8 cellular contexts compared by ENCODE assay signal in genomic region chr14:75660630-75661498, GRCh38. TPM values are rescaled to one million over a fixed set of nuclear protein-coding genes. Genes with fewer than 3 reads are reported as not detected.
A peak's percentile ranks its signal among the peaks of the same experiment; 100 is the strongest.
DNase-seq lines count a peak whose midpoint lies in the region; ATAC-seq lines count a peak whose summit lies in the region.

Gene ERG28, minus strand, starts transcription at chr14:75660876. Its CDS starts 3,374 bp downstream, at chr14:75657502.
Gene TTLL5, plus strand, starts transcription at chr14:75661246. Its CDS starts 1,904 bp downstream, at chr14:75663150.

- ATAC-seq in GM21381 (IDR thresholded peaks at IDR 0.05; ENCODE audit: unreplicated experiment) = peak; percentile 94
- peak; percentile 98 for ATAC-seq in activated CD8-positive, alpha-beta memory T cell treated with anti-CD3 and anti-CD28 coated beads, Interleukin-2, amount 10 ng/mL, durations not matched to agents 7 days and 5 days

- no peak within 1 kb of the TSS for H2AK5ac ChIP-seq in mesenchymal stem cell (ENCODE audit: low read length, severe bottlenecking)

- no peak within 1 kb of the TSS for H4K91ac ChIP-seq in mesenchymal stem cell (ENCODE audit: low read length)

- H3K4me3 Mint-ChIP-seq in activated CD8-positive, alpha-beta memory T cell treated with anti-CD3 and anti-CD28 coated beads, Interleukin-2, amount 10 ng/mL, durations not matched to agents 7 days and 5 days = peak within 1 kb of the TSS; percentile 98

- peak within 1 kb of the TSS; percentile 85 for H3K9ac ChIP-seq in NT2/D1 (ENCODE audit: insufficient read length, low read depth)
- H3K9ac ChIP-seq in endocrine pancreas (ENCODE audit: control insufficient read depth, insufficient read depth, low read length) = peak within 1 kb of the TSS; percentile 85
- H3K9ac ChIP-seq in mesenchymal stem cell (ENCODE audit: low read length) = peak within 1 kb of the TSS; percentile 94

- H3K27ac Mint-ChIP-seq in activated CD8-positive, alpha-beta memory T cell treated with anti-CD3 and anti-CD28 coated beads, Interleukin-2, amount 10 ng/mL, durations not matched to agents 7 days and 5 days = peak within 1 kb of the TSS; percentile 94

- H3K9me3 Mint-ChIP-seq in activated CD8-positive, alpha-beta memory T cell treated with anti-CD3 and anti-CD28 coated beads, Interleukin-2, amount 10 ng/mL, durations not matched to agents 7 days and 5 days (ENCODE audit: low read depth) = no peaks in the 10 kb centered on the region

- H3K18ac ChIP-seq in mesenchymal stem cell (ENCODE audit: low read depth in 1 of 2, low read length in 2 of 2) = peak within 1 kb of the TSS; percentile 61 to 77

- H3K27ac ChIP-seq in mesenchymal stem cell (ENCODE audit: low read length, poor library complexity, severe bottlenecking) = peak within 1 kb of the TSS; percentile 72

- H3K4ac ChIP-seq in mesenchymal stem cell (ENCODE audit: low read depth in 1 of 2, low read length in 2 of 2) = peak within 1 kb of the TSS in 1 of 2 experiments; percentile 40

- peak within 1 kb of the TSS; percentile 83 for H4K8ac ChIP-seq in mesenchymal stem cell (ENCODE audit: low read length)

- H3K4me2 ChIP-seq in mesenchymal stem cell (ENCODE audit: low read length, poor library complexity, severe bottlenecking) = peak within 1 kb of the TSS; percentile 83

- peaks cover 6% of the 10 kb centered on the region for H3K36me3 Mint-ChIP-seq in activated CD8-positive, alpha-beta memory T cell treated with anti-CD3 and anti-CD28 coated beads, Interleukin-2, amount 10 ng/mL, durations not matched to agents 7 days and 5 days

- DNase-seq in COR-L47 (lab: John Stamatoyannopoulos, UW) = peak; percentile 99
- DNase-seq in HUDEP-2 (lab: John Stamatoyannopoulos, UW; ENCODE audit: unreplicated experiment in 76 of 76) = peak; percentile 22 to 99 (median 96)
- peak; percentile 94 for DNase-seq in NT2/D1 (ENCODE audit: low read depth, low spot score)
- peak; percentile 99 for DNase-seq in activated CD8-positive, alpha-beta memory T cell treated with anti-CD3 and anti-CD28 coated beads, Interleukin-2, amount 10 ng/mL, durations not matched to agents 7 days and 5 days
- DNase-seq in mesenchymal stem cell = peak; percentile 99
- peak; percentile 93 for DNase-seq in stimulated activated CD8-positive, alpha-beta memory T cell treated with anti-CD3 and anti-CD28 coated beads, Interleukin-12 subunit alpha, Interleukin-12 subunit beta, amount 100 ng/mL, for 4 hours (ENCODE audit: low read depth)

- H3K4me1 Mint-ChIP-seq in activated CD8-positive, alpha-beta memory T cell treated with anti-CD3 and anti-CD28 coated beads, Interleukin-2, amount 10 ng/mL, durations not matched to agents 7 days and 5 days = peaks cover 42% of the 10 kb centered on the region

- WGBS in mesenchymal stem cell = under 1% methylated on average over 59 of the region's 60 CpGs

- no peak within 1 kb of the TSS for H2BK120ac ChIP-seq in mesenchymal stem cell (ENCODE audit: low read depth, low read length)

- H3K79me1 ChIP-seq in mesenchymal stem cell (replicated peaks; ENCODE audit: low read length, poor library complexity, severe bottlenecking) = peaks cover 21% of the 10 kb centered on the region

- peak within 1 kb of the TSS in 1 of 2 experiments; percentile 77 for H3K14ac ChIP-seq in mesenchymal stem cell (ENCODE audit: low read length in 2 of 2)

- H3K4me1 ChIP-seq in NT2/D1 (ENCODE audit: insufficient read depth, insufficient read length) (no peaks in the 10 kb centered on the region), endocrine pancreas (ENCODE audit: control insufficient read depth, insufficient read depth, low read length) (no peaks in the 10 kb centered on the region), mesenchymal stem cell (ENCODE audit: control insufficient read depth, insufficient read depth, low read depth, low read length) (peaks cover 5% of the 10 kb centered on the region)

- peak within 1 kb of the TSS; percentile 80 for H3K4me3 ChIP-seq in NT2/D1 (ENCODE audit: insufficient read length, low read depth)
- H3K4me3 ChIP-seq in endocrine pancreas (ENCODE audit: control insufficient read depth, insufficient read depth, low read length) = peak within 1 kb of the TSS; percentile 96
- H3K4me3 ChIP-seq in mesenchymal stem cell (ENCODE audit: insufficient read depth in 1 of 2, low read depth in 1 of 2, low read length in 2 of 2) = peak within 1 kb of the TSS; percentile 88 to 92

- peak within 1 kb of the TSS in 1 of 2 experiments; percentile 93 for H3K23ac ChIP-seq in mesenchymal stem cell (ENCODE audit: low read length in 2 of 2)

- H3K36me3 ChIP-seq in NT2/D1 (ENCODE audit: insufficient read depth, insufficient read length, low read length) (peaks cover 46% of the 10 kb centered on the region), endocrine pancreas (ENCODE audit: control insufficient read depth, insufficient read depth, low read length) (no peaks in the 10 kb centered on the region), mesenchymal stem cell (ENCODE audit: control insufficient read depth in 1 of 2, insufficient read depth in 2 of 2, low read depth in 1 of 2, low read length in 2 of 2) (peaks cover 0 to 40% of the 10 kb centered on the region in 2 experiments)

- peak within 1 kb of the TSS; percentile 91 for H2AFZ ChIP-seq in mesenchymal stem cell (ENCODE audit: low read depth, low read length)

- CTCF ChIA-PET in activated CD8-positive, alpha-beta memory T cell treated with anti-CD3 and anti-CD28 coated beads, Interleukin-2, amount 10 ng/mL, durations not matched to agents 7 days and 5 days (lab: Charles Lee) = interaction anchor here (0.8 to 3.3 kb wide), 10 partner anchors 9 to 322 kb away, joined by 3 to 23 read pairs (median 5); partner anchors contain the start of gene FLVCR2

- H2BK15ac ChIP-seq in mesenchymal stem cell (ENCODE audit: low read depth, poor library complexity, severe bottlenecking) = no peak within 1 kb of the TSS

- peak within 1 kb of the TSS in 1 of 2 experiments; percentile 45 for H2BK12ac ChIP-seq in mesenchymal stem cell (ENCODE audit: low read length in 2 of 2)

- H3K9me3 ChIP-seq in NT2/D1 (ENCODE audit: insufficient read depth, low read length) (no peaks in the 10 kb centered on the region), endocrine pancreas (ENCODE audit: control insufficient read depth, low read length) (no peaks in the 10 kb centered on the region), mesenchymal stem cell (ENCODE audit: control insufficient read depth, low read length) (no peaks in the 10 kb centered on the region)

- no peaks in the 10 kb centered on the region for H3K27me3 ChIP-seq in NT2/D1 (ENCODE audit: insufficient read depth, insufficient read length)
- H3K27me3 ChIP-seq in endocrine pancreas (ENCODE audit: control insufficient read depth, insufficient read depth, low read length) = no peaks in the 10 kb centered on the region
- H3K27me3 ChIP-seq in mesenchymal stem cell (ENCODE audit: control insufficient read depth in 1 of 2, insufficient read depth in 1 of 2, low read length in 2 of 2) = no peaks in the 10 kb centered on the region

- H2BK5ac ChIP-seq in mesenchymal stem cell (ENCODE audit: low read depth, low read length, poor library complexity, severe bottlenecking) = no peak within 1 kb of the TSS

- H3K27me3 Mint-ChIP-seq in activated CD8-positive, alpha-beta memory T cell treated with anti-CD3 and anti-CD28 coated beads, Interleukin-2, amount 10 ng/mL, durations not matched to agents 7 days and 5 days = no peaks in the 10 kb centered on the region

RNA-seq across cellular contexts. Expression of gene ERG28, which starts in this region (rescaled TPM):
- 10 to 100 TPM; 22.9 to 25.1 TPM for total RNA-seq in activated CD8-positive, alpha-beta memory T cell treated with anti-CD3 and anti-CD28 coated beads, Interleukin-2, amount 10 ng/mL, durations not matched to agents 7 days and 5 days
- polyA plus RNA-seq in mesenchymal stem cell (2013, experiment 1 of 2) = 84.7 TPM
- polyA plus RNA-seq in mesenchymal stem cell (2013, experiment 2 of 2) = 84.6 TPM

RNA-seq across cellular contexts. Expression of gene TTLL5, which starts in this region (rescaled TPM):
- 10 to 100 TPM; 28.9 to 43.4 TPM for total RNA-seq in activated CD8-positive, alpha-beta memory T cell treated with anti-CD3 and anti-CD28 coated beads, Interleukin-2, amount 10 ng/mL, durations not matched to agents 7 days and 5 days
- polyA plus RNA-seq in mesenchymal stem cell (2013, experiment 1 of 2) = 18.6 TPM
- polyA plus RNA-seq in mesenchymal stem cell (2013, experiment 2 of 2) = 17.5 TPM

Comparison
In these comparisons a context has a peak if more than half of its experiments do, and no peak if none do; other contexts are left out.
1. Peak in every context shown above with its lines: DNase-seq, ATAC-seq, H3K4me3 ChIP-seq and H3K27ac ChIP-seq.